In genomic region chr10:7054915-7055314, GRCh38 we compare ENCODE assay signal across 10 cellular contexts.
DNase-seq lines count a peak whose midpoint lies in the region; ATAC-seq, FAIRE-seq and TF ChIP-seq lines count a peak whose summit lies in the region.
"Had no signal": no experiment of that assay in that cellular context is flagged by ENCODE, and none has a peak within 500 bp of the region (broad histone marks: within the 10 kb centered on the region; RNA-seq: fewer than 3 reads in every experiment).

No MANE protein-coding gene starts in this region.

- no peak for ATAC-seq in Panc1
- no peak for ATAC-seq in HG03039 (IDR thresholded peaks at IDR 0.05; ENCODE audit: unreplicated experiment)
- ATAC-seq: lower lobe of right lung had no signal

- no peak for FAIRE-seq in H54 (lab: Jason Lieb, UNC)

- in situ Hi-C loops in Panc1 (cut with HindIII; ENCODE audit: low pct_unique_long_range_greater_than_20kb, low sequenced_read_pairs), result no loop called here

- H3K27me3 ChIP-seq in Panc1 (ENCODE audit: control insufficient read depth, insufficient read depth, low read length), result no peaks in the 10 kb centered on the region

- POLR2A ChIA-PET in Panc1 (lab: Charles Lee), result no interaction called here

- TF ChIP-seq CTCF in CD14-positive monocyte (IDR thresholded peaks at IDR 0.05) (peak; percentile 28), Panc1 (IDR thresholded peaks at IDR 0.05) (peak; percentile 11; the same call in 1 of the 2 replicates)

- H3K4me1 Mint-ChIP-seq in CD14-positive monocyte, result no peaks in the 10 kb centered on the region

- no peaks in the 10 kb centered on the region for H3K9me3 ChIP-seq in Panc1 (ENCODE audit: control insufficient read depth, insufficient read depth, low read depth, low read length)
- H3K9me3 ChIP-seq: lower lobe of right lung had no signal

- BruUV-seq in Panc1 (replicated peaks; lab: Mats Ljungman, UMichigan), result no TSS peak

- no peak overlapping the region for H3K27ac Mint-ChIP-seq in CD14-positive monocyte
- H3K27ac Mint-ChIP-seq: activated naive CD8-positive, alpha-beta T cell had no signal

- intact Hi-C loops in CD14-positive monocyte (cut with micrococcal nuclease), result no loop called here
- intact Hi-C loops in Panc1 (cut with micrococcal nuclease; ENCODE audit: unreplicated experiment), result no loop called here

- H3K4me3 ChIP-seq in Panc1 (ENCODE audit: low read depth in 2 of 2, low read length in 2 of 2), result no peak overlapping the region
- H3K4me3 ChIP-seq: lower lobe of right lung had no signal

- no peak for TF ChIP-seq POLR2A in H54 (IDR thresholded peaks at IDR 0.05; ENCODE audit: low read depth, low read length)

- peaks cover 3 to 15% (median 7%) of the 10 kb centered on the region in 7 donors for H3K9me3 Mint-ChIP-seq in CD14-positive monocyte

- DNase-seq in CD14-positive monocyte (ENCODE audit: low spot score), result no peak
- peak; percentile 16 for DNase-seq in H54 (ENCODE audit: insufficient read length, low spot score)
- DNase-seq in Panc1 (ENCODE audit: low read depth, low spot score), result no peak
- peak; percentile 59 for DNase-seq in iPS-NIHi11 (ENCODE audit: low spot score)
- DNase-seq in COLO668 (lab: John Stamatoyannopoulos, UW; ENCODE audit: unreplicated experiment), result no peak
- DNase-seq in NCI-H1417 treated with DMSO at 0.1 percent for 48 hours (lab: John Stamatoyannopoulos, UW), result no peak
- no peak for DNase-seq in stimulated activated naive CD4-positive, alpha-beta T cell treated with Interleukin-2 at 50 U/mL for 16 hours (lab: John Stamatoyannopoulos, UW)
- DNase-seq: lower lobe of right lung had no signal

- no peaks in the 10 kb centered on the region for H3K36me3 ChIP-seq in Panc1 (ENCODE audit: control insufficient read depth, insufficient read depth, low read length)
- H3K36me3 ChIP-seq: lower lobe of right lung had no signal

- H3K4me1 ChIP-seq in Panc1 (ENCODE audit: control insufficient read depth, insufficient read depth, low read length), result no peaks in the 10 kb centered on the region
- H3K4me1 ChIP-seq: lower lobe of right lung had no signal

- no peak overlapping the region for H3K27ac ChIP-seq in Panc1 (ENCODE audit: low read length)
- H3K27ac ChIP-seq: lower lobe of right lung had no signal

- H3K36me3 Mint-ChIP-seq in CD14-positive monocyte, result no peaks in the 10 kb centered on the region

- H3K4me3 Mint-ChIP-seq in CD14-positive monocyte, result no peak overlapping the region
- H3K4me3 Mint-ChIP-seq: activated naive CD8-positive, alpha-beta T cell had no signal

- H3K27me3 Mint-ChIP-seq in CD14-positive monocyte (ENCODE audit: low read depth in 3 of 3), result peaks cover 0 to 1% (median 0%) of the 10 kb centered on the region in 3 donors
- H3K27me3 Mint-ChIP-seq: activated naive CD8-positive, alpha-beta T cell had no signal

- CTCF ChIA-PET in Panc1 (lab: Charles Lee), result no interaction called here

Comparison
In these comparisons a context has a peak if more than half of its experiments do, and no peak if none do; other contexts are left out.
1. DNase-seq: peak in H54 (single experiment) and iPS-NIHi11 (single experiment); none in CD14-positive monocyte (single experiment), Panc1 (single experiment), COLO668 (single experiment), NCI-H1417 treated with DMSO at 0.1 percent for 48 hours (single experiment) and stimulated activated naive CD4-positive, alpha-beta T cell treated with Interleukin-2 at 50 U/mL for 16 hours (single experiment).